10 cellular contexts compared by ENCODE assay signal in genomic region chr12:92078167-92079053, GRCh38.
A peak's percentile ranks its signal among the peaks of the same experiment; 100 is the strongest.
DNase-seq lines count a peak whose midpoint lies in the region; ATAC-seq and TF ChIP-seq lines count a peak whose summit lies in the region.
"Had no signal": no experiment of that assay in that cellular context is flagged by ENCODE, and none has a peak within 500 bp of the region (broad histone marks: within the 10 kb centered on the region; RNA-seq: fewer than 3 reads in every experiment).

No MANE protein-coding gene starts in this region.

- peak; percentile 34 for DNase-seq in stimulated activated CD4-positive, alpha-beta T cell treated with anti-CD3 and anti-CD28 coated beads, Interleukin-15, amount 100 ng/mL, for 24 hours
- no peak for DNase-seq in stimulated activated CD4-positive, alpha-beta T cell treated with anti-CD3 and anti-CD28 coated beads, Interleukin-4, amount 100 ng/mL, for 1 hour
- no peak for DNase-seq in activated T-helper 2 cell treated with anti-CD3 and anti-CD28 coated beads, Interferon-gamma antibody, Interleukin-2, Interleukin-4, amounts not matched to agents 10 μg/mL and 5 μg/mL and 100 μg/mL, durations not matched to agents 14 hours and 24 hours and 36 hours (ENCODE audit: low spot score)
- DNase-seq in hepatic stellate cell (ENCODE audit: low spot score) (peak; percentile 57), upper lobe of right lung (no peak), NCI-H345 treated with DMSO at 0.1 percent for 48 hours (lab: John Stamatoyannopoulos, UW; ENCODE audit: unreplicated experiment) (no peak), H7 (no peak)

- TF ChIP-seq CTCF in upper lobe of right lung (IDR thresholded peaks at IDR 0.05) = no peak

- intact Hi-C loops in activated T-helper 2 cell treated with anti-CD3 and anti-CD28 coated beads, Interferon-gamma antibody, Interleukin-2, Interleukin-4, amounts not matched to agents 10 μg/mL and 5 μg/mL and 100 μg/mL, durations not matched to agents 14 hours and 24 hours and 36 hours (cut with micrococcal nuclease) = loop anchor here (1.0 to 5.0 kb wide), 8 partner anchors 13 to 301 kb away; partner anchors contain the start of gene BTG1
- intact Hi-C loops in upper lobe of right lung (cut with DNase I) = no loop called here

- H3K9me3 ChIP-seq in upper lobe of right lung = no peaks in the 10 kb centered on the region
- H3K9me3 ChIP-seq: tibial artery had no signal

- no peaks in the 10 kb centered on the region for H3K27me3 Mint-ChIP-seq in activated T-helper 2 cell treated with anti-CD3 and anti-CD28 coated beads, Interferon-gamma antibody, Interleukin-2, Interleukin-4, amounts not matched to agents 10 μg/mL and 5 μg/mL and 100 μg/mL, durations not matched to agents 14 hours and 24 hours and 36 hours (ENCODE audit: low read depth)
- H3K27me3 Mint-ChIP-seq: IgD-negative memory B cell had no signal

- peaks cover 40% of the 10 kb centered on the region for H3K4me1 ChIP-seq in upper lobe of right lung

- ATAC-seq in upper lobe of right lung (peak; percentile 40), HG03460 (IDR thresholded peaks at IDR 0.05; ENCODE audit: unreplicated experiment) (no peak)

- H3K36me3 Mint-ChIP-seq in activated T-helper 2 cell treated with anti-CD3 and anti-CD28 coated beads, Interferon-gamma antibody, Interleukin-2, Interleukin-4, amounts not matched to agents 10 μg/mL and 5 μg/mL and 100 μg/mL, durations not matched to agents 14 hours and 24 hours and 36 hours (ENCODE audit: low read depth) = peaks cover 4% of the 10 kb centered on the region
- H3K36me3 Mint-ChIP-seq: IgD-negative memory B cell had no signal

- peaks cover 50% of the 10 kb centered on the region for H3K4me1 Mint-ChIP-seq in activated T-helper 2 cell treated with anti-CD3 and anti-CD28 coated beads, Interferon-gamma antibody, Interleukin-2, Interleukin-4, amounts not matched to agents 10 μg/mL and 5 μg/mL and 100 μg/mL, durations not matched to agents 14 hours and 24 hours and 36 hours (ENCODE audit: low read depth)

- H3K4me3 ChIP-seq in upper lobe of right lung = no peak overlapping the region
- no peak overlapping the region for H3K4me3 ChIP-seq in H7 (ENCODE audit: insufficient read depth, low read depth, low read length)
- H3K4me3 ChIP-seq: tibial artery had no signal

- H3K27me3 ChIP-seq in upper lobe of right lung (no peaks in the 10 kb centered on the region), H7 (ENCODE audit: control insufficient read depth, insufficient read depth, low read length) (no peaks in the 10 kb centered on the region)
- H3K27me3 ChIP-seq: tibial artery had no signal

- H3K36me3 ChIP-seq in upper lobe of right lung (no peaks in the 10 kb centered on the region), H7 (replicated peaks; ENCODE audit: control insufficient read depth, insufficient read depth, low read length) (no peaks in the 10 kb centered on the region)
- H3K36me3 ChIP-seq: tibial artery had no signal

- no peak overlapping the region for H3K4me3 Mint-ChIP-seq in activated T-helper 2 cell treated with anti-CD3 and anti-CD28 coated beads, Interferon-gamma antibody, Interleukin-2, Interleukin-4, amounts not matched to agents 10 μg/mL and 5 μg/mL and 100 μg/mL, durations not matched to agents 14 hours and 24 hours and 36 hours (ENCODE audit: low read depth)
- H3K4me3 Mint-ChIP-seq: IgD-negative memory B cell had no signal

- H3K27ac ChIP-seq in upper lobe of right lung = no peak overlapping the region

- peak overlapping the region; percentile 76 for H3K27ac Mint-ChIP-seq in activated T-helper 2 cell treated with anti-CD3 and anti-CD28 coated beads, Interferon-gamma antibody, Interleukin-2, Interleukin-4, amounts not matched to agents 10 μg/mL and 5 μg/mL and 100 μg/mL, durations not matched to agents 14 hours and 24 hours and 36 hours

- peaks cover 4% of the 10 kb centered on the region for H3K9me3 Mint-ChIP-seq in activated T-helper 2 cell treated with anti-CD3 and anti-CD28 coated beads, Interferon-gamma antibody, Interleukin-2, Interleukin-4, amounts not matched to agents 10 μg/mL and 5 μg/mL and 100 μg/mL, durations not matched to agents 14 hours and 24 hours and 36 hours
- H3K9me3 Mint-ChIP-seq: IgD-negative memory B cell had no signal

Comparison
In these comparisons a context has a peak if more than half of its experiments do, and no peak if none do; other contexts are left out.
1. DNase-seq: peak in stimulated activated CD4-positive, alpha-beta T cell treated with anti-CD3 and anti-CD28 coated beads, Interleukin-15, amount 100 ng/mL, for 24 hours (single experiment) and hepatic stellate cell (single experiment); none in stimulated activated CD4-positive, alpha-beta T cell treated with anti-CD3 and anti-CD28 coated beads, Interleukin-4, amount 100 ng/mL, for 1 hour (single experiment), activated T-helper 2 cell treated with anti-CD3 and anti-CD28 coated beads, Interferon-gamma antibody, Interleukin-2, Interleukin-4, amounts not matched to agents 10 μg/mL and 5 μg/mL and 100 μg/mL, durations not matched to agents 14 hours and 24 hours and 36 hours (single experiment), upper lobe of right lung (single experiment), NCI-H345 treated with DMSO at 0.1 percent for 48 hours (single experiment) and H7 (single experiment).